In the genomic region with DNA sequence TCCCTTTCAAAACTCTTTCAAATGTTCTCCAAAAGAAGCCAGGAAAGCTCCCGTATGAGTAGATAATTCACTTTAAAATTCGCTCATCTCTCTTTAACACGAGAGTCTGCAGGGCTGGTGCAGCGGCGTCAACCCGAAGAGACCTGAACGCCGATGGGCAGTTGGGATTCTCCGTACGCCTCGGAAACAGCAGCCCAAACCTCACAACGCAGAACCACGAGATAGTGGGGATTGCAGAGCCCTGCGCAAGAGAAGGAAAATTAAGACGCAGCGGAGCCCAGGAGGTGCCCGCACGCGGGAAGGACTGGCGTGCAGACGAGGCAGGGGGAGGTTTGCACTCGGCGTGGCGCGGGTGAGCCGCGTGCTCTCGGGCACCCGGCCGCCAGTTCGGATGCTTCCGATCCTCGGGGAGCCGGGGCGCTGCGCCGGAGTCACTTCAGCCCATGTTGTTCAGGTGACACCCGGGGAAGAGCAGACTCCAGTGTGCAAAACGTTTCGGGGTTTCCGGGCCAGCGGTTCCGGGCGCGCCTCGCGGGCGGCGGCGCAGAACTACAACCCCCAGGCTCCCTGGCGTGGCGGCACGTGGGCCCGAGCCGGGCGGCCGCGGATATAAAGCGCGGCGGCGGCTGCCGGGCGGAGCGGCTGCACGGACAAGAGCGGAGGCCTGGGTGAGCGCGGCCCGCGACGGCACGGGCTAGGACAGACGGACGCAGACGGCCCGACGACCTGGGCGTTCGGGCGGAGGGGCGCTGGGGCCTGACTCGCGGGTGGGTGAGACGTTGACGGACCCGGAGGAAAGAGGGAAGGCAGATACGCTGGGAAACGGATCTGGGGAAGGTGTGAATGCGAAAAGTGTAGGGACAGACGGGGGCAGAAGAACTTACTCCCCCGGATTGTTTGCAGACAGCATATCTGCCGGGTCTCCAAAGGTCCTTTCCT, we compare ENCODE assay signal across 1 cellular context.
TF ChIP-seq lines count a peak whose summit lies in the region.

A gene with protein sequence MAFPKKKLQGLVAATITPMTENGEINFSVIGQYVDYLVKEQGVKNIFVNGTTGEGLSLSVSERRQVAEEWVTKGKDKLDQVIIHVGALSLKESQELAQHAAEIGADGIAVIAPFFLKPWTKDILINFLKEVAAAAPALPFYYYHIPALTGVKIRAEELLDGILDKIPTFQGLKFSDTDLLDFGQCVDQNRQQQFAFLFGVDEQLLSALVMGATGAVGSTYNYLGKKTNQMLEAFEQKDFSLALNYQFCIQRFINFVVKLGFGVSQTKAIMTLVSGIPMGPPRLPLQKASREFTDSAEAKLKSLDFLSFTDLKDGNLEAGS (plus strand): TSS at position 636 of the 939 bp plus-strand sequence. CDS start 4,599 bp downstream, outside the sequence.

TF ChIP-seq in HEK293, 187 proteins besides CTCF, POLR2A, EP300 and RAD21 (continued from another document):
- TF ChIP-seq, protein P1, sequence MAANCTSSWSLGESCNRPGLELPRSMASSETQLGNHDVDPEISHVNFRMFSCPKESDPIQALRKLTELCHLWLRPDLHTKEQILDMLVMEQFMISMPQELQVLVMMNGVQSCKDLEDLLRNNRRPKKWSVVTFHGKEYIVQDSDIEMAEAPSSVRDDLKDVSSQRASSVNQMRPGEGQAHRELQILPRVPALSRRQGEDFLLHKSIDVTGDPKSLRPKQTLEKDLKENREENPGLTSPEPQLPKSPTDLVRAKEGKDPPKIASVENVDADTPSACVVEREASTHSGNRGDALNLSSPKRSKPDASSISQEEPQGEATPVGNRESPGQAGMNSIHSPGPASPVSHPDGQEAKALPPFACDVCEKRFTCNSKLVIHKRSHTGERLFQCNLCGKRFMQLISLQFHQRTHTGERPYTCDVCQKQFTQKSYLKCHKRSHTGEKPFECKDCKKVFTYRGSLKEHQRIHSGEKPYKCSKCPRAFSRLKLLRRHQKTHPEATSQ (tag by site-specific recombination; IDR thresholded peaks at IDR 0.05): peak; percentile 93
- peak; percentile 73; the same call in 1 of the 2 replicates for TF ChIP-seq KLF8 (tag by site-specific recombination; IDR thresholded peaks at IDR 0.05)
- TF ChIP-seq ZNF530 (tag by site-specific recombination; IDR thresholded peaks at IDR 0.05; ENCODE audit: low read depth): no peak
- TF ChIP-seq, protein P2, sequence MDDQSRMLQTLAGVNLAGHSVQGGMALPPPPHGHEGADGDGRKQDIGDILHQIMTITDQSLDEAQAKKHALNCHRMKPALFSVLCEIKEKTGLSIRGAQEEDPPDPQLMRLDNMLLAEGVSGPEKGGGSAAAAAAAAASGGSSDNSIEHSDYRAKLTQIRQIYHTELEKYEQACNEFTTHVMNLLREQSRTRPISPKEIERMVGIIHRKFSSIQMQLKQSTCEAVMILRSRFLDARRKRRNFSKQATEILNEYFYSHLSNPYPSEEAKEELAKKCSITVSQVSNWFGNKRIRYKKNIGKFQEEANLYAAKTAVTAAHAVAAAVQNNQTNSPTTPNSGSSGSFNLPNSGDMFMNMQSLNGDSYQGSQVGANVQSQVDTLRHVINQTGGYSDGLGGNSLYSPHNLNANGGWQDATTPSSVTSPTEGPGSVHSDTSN (CRISPR knock-in tag; IDR thresholded peaks at IDR 0.05): peak; percentile 58; the same call in 1 of the 2 replicates
- TF ChIP-seq, protein P3, sequence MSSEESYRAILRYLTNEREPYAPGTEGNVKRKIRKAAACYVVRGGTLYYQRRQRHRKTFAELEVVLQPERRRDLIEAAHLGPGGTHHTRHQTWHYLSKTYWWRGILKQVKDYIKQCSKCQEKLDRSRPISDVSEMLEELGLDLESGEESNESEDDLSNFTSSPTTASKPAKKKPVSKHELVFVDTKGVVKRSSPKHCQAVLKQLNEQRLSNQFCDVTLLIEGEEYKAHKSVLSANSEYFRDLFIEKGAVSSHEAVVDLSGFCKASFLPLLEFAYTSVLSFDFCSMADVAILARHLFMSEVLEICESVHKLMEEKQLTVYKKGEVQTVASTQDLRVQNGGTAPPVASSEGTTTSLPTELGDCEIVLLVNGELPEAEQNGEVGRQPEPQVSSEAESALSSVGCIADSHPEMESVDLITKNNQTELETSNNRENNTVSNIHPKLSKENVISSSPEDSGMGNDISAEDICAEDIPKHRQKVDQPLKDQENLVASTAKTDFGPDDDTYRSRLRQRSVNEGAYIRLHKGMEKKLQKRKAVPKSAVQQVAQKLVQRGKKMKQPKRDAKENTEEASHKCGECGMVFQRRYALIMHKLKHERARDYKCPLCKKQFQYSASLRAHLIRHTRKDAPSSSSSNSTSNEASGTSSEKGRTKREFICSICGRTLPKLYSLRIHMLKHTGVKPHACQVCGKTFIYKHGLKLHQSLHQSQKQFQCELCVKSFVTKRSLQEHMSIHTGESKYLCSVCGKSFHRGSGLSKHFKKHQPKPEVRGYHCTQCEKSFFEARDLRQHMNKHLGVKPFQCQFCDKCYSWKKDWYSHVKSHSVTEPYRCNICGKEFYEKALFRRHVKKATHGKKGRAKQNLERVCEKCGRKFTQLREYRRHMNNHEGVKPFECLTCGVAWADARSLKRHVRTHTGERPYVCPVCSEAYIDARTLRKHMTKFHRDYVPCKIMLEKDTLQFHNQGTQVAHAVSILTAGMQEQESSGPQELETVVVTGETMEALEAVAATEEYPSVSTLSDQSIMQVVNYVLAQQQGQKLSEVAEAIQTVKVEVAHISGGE (tag by site-specific recombination; conservative IDR thresholded peaks at IDR 0.05; ENCODE audit: low read depth): peak; percentile 94
- no peak for TF ChIP-seq ZNF211 (tag by site-specific recombination; IDR thresholded peaks at IDR 0.05; ENCODE audit: low read depth)
- peak; percentile 100 for TF ChIP-seq ZBTB17 (tag by site-specific recombination; IDR thresholded peaks at IDR 0.05)
- no peak for TF ChIP-seq GFI1B (tag by site-specific recombination; IDR thresholded peaks at IDR 0.05)
- peak; percentile 61 for TF ChIP-seq PRDM1 (tag by site-specific recombination; IDR thresholded peaks at IDR 0.05)
- peak; percentile 81 for TF ChIP-seq ZNF366 (tag by site-specific recombination; conservative IDR thresholded peaks at IDR 0.05)
- TF ChIP-seq ZBTB1 (tag by site-specific recombination; IDR thresholded peaks at IDR 0.05): 0 out of 2 replicates have a peak, but pooled peaks have one; percentile 13
- peak; percentile 72 for TF ChIP-seq EGR2 (tag by site-specific recombination; IDR thresholded peaks at IDR 0.05; ENCODE audit: low read depth)
- no peak for TF ChIP-seq ZNF433 (tag by site-specific recombination; IDR thresholded peaks at IDR 0.05; ENCODE audit: low read depth)
- peak; percentile 92 for TF ChIP-seq ZNF2 (tag by site-specific recombination; IDR thresholded peaks at IDR 0.05)
- TF ChIP-seq ZBTB20 (tag by site-specific recombination; IDR thresholded peaks at IDR 0.05): peak; percentile 98
- peak; percentile 18; the same call in 1 of the 2 replicates for TF ChIP-seq ZNF585B (tag by site-specific recombination; IDR thresholded peaks at IDR 0.05)
- no peak for TF ChIP-seq ZNF701 (tag by site-specific recombination; IDR thresholded peaks at IDR 0.05)
- TF ChIP-seq, protein P4, sequence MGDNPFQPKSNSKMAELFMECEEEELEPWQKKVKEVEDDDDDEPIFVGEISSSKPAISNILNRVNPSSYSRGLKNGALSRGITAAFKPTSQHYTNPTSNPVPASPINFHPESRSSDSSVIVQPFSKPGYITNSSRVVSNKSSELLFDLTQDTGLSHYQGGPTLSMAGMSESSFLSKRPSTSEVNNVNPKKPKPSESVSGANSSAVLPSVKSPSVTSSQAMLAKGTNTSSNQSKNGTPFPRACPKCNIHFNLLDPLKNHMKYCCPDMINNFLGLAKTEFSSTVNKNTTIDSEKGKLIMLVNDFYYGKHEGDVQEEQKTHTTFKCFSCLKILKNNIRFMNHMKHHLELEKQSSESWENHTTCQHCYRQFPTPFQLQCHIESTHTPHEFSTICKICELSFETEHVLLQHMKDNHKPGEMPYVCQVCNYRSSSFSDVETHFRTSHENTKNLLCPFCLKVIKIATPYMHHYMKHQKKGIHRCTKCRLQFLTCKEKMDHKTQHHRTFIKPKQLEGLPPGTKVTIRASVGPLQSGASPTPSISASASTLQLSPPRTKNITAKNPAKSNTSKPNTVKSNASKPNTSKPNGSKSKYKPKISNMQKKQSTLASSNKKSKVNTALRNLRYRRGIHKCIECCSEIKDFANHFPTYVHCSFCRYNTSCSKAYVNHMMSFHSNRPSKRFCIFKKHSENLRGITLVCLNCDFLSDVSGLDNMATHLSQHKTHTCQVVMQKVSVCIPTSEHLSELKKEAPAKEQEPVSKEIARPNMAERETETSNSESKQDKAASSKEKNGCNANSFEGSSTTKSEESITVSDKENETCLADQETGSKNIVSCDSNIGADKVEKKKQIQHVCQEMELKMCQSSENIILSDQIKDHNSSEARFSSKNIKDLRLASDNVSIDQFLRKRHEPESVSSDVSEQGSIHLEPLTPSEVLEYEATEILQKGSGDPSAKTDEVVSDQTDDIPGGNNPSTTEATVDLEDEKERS (tag by site-specific recombination; IDR thresholded peaks at IDR 0.05): no peak
- TF ChIP-seq ZNF626 (tag by site-specific recombination; IDR thresholded peaks at IDR 0.05): no peak
- TF ChIP-seq, protein P5, sequence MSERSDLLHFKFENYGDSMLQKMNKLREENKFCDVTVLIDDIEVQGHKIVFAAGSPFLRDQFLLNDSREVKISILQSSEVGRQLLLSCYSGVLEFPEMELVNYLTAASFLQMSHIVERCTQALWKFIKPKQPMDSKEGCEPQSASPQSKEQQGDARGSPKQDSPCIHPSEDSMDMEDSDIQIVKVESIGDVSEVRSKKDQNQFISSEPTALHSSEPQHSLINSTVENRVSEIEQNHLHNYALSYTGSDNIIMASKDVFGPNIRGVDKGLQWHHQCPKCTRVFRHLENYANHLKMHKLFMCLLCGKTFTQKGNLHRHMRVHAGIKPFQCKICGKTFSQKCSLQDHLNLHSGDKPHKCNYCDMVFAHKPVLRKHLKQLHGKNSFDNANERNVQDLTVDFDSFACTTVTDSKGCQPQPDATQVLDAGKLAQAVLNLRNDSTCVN (tag by site-specific recombination; optimal IDR thresholded peaks at IDR 0.05): peak; percentile 96
- TF ChIP-seq SP7 (tag by site-specific recombination; IDR thresholded peaks at IDR 0.05): peak; percentile 54
- peak; percentile 53; the same call in 1 of the 2 replicates for TF ChIP-seq ZFP69B (tag by site-specific recombination; IDR thresholded peaks at IDR 0.05)
- 0 out of 2 replicates have a peak, but pooled peaks have one; percentile 26 for TF ChIP-seq KLF9 (tag by site-specific recombination; IDR thresholded peaks at IDR 0.05; ENCODE audit: low read depth)
- TF ChIP-seq ZBTB8A (tag by site-specific recombination; IDR thresholded peaks at IDR 0.05): peak; percentile 93
- peak; percentile 9; the same call in 1 of the 2 replicates for TF ChIP-seq ZNF184 (tag by site-specific recombination; IDR thresholded peaks at IDR 0.05)
